ENCODE assay signal across 18 cellular contexts in the genomic region with DNA sequence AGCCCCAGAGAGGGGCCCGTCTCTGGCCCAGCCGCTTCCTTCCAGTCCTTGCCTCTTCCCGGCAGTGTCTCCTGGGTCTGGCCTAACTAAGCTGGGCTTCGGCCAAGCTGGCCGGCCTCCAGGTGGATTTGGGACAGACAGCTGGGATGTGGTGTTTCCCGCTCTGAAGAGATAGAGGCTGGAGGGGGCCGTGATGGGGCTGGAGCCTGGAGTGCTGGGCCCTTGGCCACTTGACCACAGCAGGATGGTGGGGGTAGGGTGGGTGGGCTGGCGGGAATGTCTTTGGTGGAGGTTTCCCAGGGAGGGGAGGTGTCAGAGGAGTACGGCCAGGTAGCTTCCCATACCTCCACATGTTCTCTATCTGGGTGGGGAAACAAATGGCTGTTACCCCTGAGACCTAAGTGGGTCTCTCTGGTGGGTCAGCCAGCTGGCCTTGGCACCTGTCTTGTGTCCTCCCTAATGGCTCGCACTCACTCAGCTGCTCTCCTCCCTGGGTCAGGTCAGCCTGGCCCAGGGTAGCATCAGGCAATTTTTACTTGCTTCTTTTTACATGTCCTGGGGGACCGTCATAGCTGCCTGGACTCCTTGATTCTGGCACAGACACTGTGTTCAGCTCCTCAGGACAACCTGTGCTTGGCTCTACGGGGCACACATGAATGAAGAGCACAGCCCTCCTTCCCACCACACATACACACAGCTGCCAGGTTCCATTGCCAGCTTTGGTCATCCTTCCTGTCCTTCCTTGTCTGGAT. TPM values are rescaled to one million over a fixed set of nuclear protein-coding genes. Genes with fewer than 3 reads are reported as not detected.
DNase-seq lines count a peak whose midpoint lies in the region; ATAC-seq and TF ChIP-seq lines count a peak whose summit lies in the region.
"Had no signal": no experiment of that assay in that cellular context is flagged by ENCODE, and none has a peak within 500 bp of the region (broad histone marks: within the 10 kb centered on the region; RNA-seq: fewer than 3 reads in every experiment).

No MANE protein-coding gene starts in this region.

- H3K36me3 ChIP-seq in uterus, result no peaks in the 10 kb centered on the region
- H3K36me3 ChIP-seq: esophagus squamous epithelium had no signal

- H3K36me3 Mint-ChIP-seq in nephron (ENCODE audit: low read depth) (no peaks in the 10 kb centered on the region), osteocyte (ENCODE audit: unreplicated experiment) (no peaks in the 10 kb centered on the region)
- H3K36me3 Mint-ChIP-seq: CD4-positive, CD25-positive, alpha-beta regulatory T cell; mesothelial cell of epicardium had no signal

- TF ChIP-seq POLR2A in uterus (IDR thresholded peaks at IDR 0.05), result no peak

- DNase-seq in activated effector memory CD4-positive, alpha-beta T cell treated with anti-CD3 and anti-CD28 coated beads, Interleukin-2, amount 50 U/mL, for 16 hours, result peak; percentile 50
- no peak for DNase-seq in activated effector memory CD4-positive, alpha-beta T cell treated with Interleukin-2 at 50 U/mL for 16 hours
- DNase-seq in Right ventricle myocardium inferior (ENCODE audit: missing footprints) (peak; percentile 95), uterus (peak; percentile 79 to 92), NOMO-1 treated with dmso at 0.1 percent for 144 hours (lab: John Stamatoyannopoulos, UW; ENCODE audit: unreplicated experiment) (no peak), HUDEP-2 (lab: John Stamatoyannopoulos, UW; ENCODE audit: unreplicated experiment in 76 of 76) (no peak), osteocyte (ENCODE audit: extremely low spot score, unreplicated experiment) (no peak)
- DNase-seq: 8988T; activated naive CD8-positive, alpha-beta T cell treated with anti-CD3 and anti-CD28 coated beads, Interleukin-2, amount 50 U/mL, for 24 hours; CD4-positive, CD25-positive, alpha-beta regulatory T cell; esophagus squamous epithelium; NCI-H2029; NCI-H526 treated with DMSO at 0.1 percent for 48 hours; RPMI8226; T-helper 2 cell had no signal

- peak overlapping the region in 1 of 2 donors; percentile 47 for H3K27ac ChIP-seq in uterus

- H3K4me3 Mint-ChIP-seq in nephron (peak overlapping the region in 1 of 3 experiments; percentile 34), osteocyte (ENCODE audit: unreplicated experiment) (no peak overlapping the region)
- H3K4me3 Mint-ChIP-seq: activated naive CD8-positive, alpha-beta T cell treated with anti-CD3 and anti-CD28 coated beads, Interleukin-2, amount 50 U/mL, for 24 hours; CD4-positive, CD25-positive, alpha-beta regulatory T cell; mesothelial cell of epicardium had no signal

- no peak for TF ChIP-seq CTCF in nephron (IDR thresholded peaks at IDR 0.05; ENCODE audit: unreplicated experiment in 3 of 3)
- TF ChIP-seq CTCF in uterus (IDR thresholded peaks at IDR 0.05), result no peak
- TF ChIP-seq CTCF in osteocyte (IDR thresholded peaks at IDR 0.05), result no peak

- H3K9me3 ChIP-seq in uterus, result no peaks in the 10 kb centered on the region
- H3K9me3 ChIP-seq: esophagus squamous epithelium had no signal

- no peaks in the 10 kb centered on the region for H3K27me3 ChIP-seq in uterus
- H3K27me3 ChIP-seq: esophagus squamous epithelium had no signal

- H3K4me1 Mint-ChIP-seq in nephron (peaks cover 58% of the 10 kb centered on the region), osteocyte (ENCODE audit: unreplicated experiment) (peaks cover 32% of the 10 kb centered on the region)

- intact Hi-C loops in Right ventricle myocardium inferior (cut with DNase I), result no loop called here
- intact Hi-C loops in uterus (cut with DNase I; ENCODE audit: low total_unique reads), result no loop called here

- ATAC-seq in Right ventricle myocardium inferior, result peak; percentile 82
- ATAC-seq: activated naive CD8-positive, alpha-beta T cell treated with anti-CD3 and anti-CD28 coated beads, Interleukin-2, amount 50 U/mL, for 24 hours; GM12878 had no signal

- H3K9me3 Mint-ChIP-seq in nephron (no peaks in the 10 kb centered on the region), osteocyte (ENCODE audit: unreplicated experiment) (no peaks in the 10 kb centered on the region)
- H3K9me3 Mint-ChIP-seq: activated naive CD8-positive, alpha-beta T cell treated with anti-CD3 and anti-CD28 coated beads, Interleukin-2, amount 50 U/mL, for 24 hours; CD4-positive, CD25-positive, alpha-beta regulatory T cell; mesothelial cell of epicardium had no signal

- H3K27ac Mint-ChIP-seq in nephron, result peak overlapping the region in 2 of 3 experiments; percentile 77 to 84
- no peak overlapping the region for H3K27ac Mint-ChIP-seq in osteocyte (ENCODE audit: unreplicated experiment)
- H3K27ac Mint-ChIP-seq: activated naive CD8-positive, alpha-beta T cell treated with anti-CD3 and anti-CD28 coated beads, Interleukin-2, amount 50 U/mL, for 24 hours; CD4-positive, CD25-positive, alpha-beta regulatory T cell; mesothelial cell of epicardium had no signal

- peaks cover 0 to 4% of the 10 kb centered on the region in 2 donors for H3K4me1 ChIP-seq in uterus

- H3K27me3 Mint-ChIP-seq in nephron (ENCODE audit: low read depth), result peaks cover 4% of the 10 kb centered on the region
- H3K27me3 Mint-ChIP-seq in osteocyte (ENCODE audit: unreplicated experiment), result peaks cover 18% of the 10 kb centered on the region
- H3K27me3 Mint-ChIP-seq: activated naive CD8-positive, alpha-beta T cell treated with anti-CD3 and anti-CD28 coated beads, Interleukin-2, amount 50 U/mL, for 24 hours had no signal

- no peak overlapping the region for H3K4me3 ChIP-seq in uterus
- H3K4me3 ChIP-seq: esophagus squamous epithelium, GM12878 had no signal

RNA-seq across cellular contexts. Expression of a gene that starts 19.8 kb away (rescaled TPM):
- total RNA-seq in Right ventricle myocardium inferior, result 6.5 TPM
- total RNA-seq in uterus, result 10 to 100 TPM in 2 of 4 donors, 1 to 10 TPM in 2; 2.7 to 32.4 (median 15.4) TPM
- 3.5 and 3.9 TPM in 2 replicates for total RNA-seq in osteocyte
- total RNA-seq: CD4-positive, CD25-positive, alpha-beta regulatory T cell had no signal

RNA-seq across cellular contexts. Expression of a gene that starts 27.5 kb away (rescaled TPM):
- total RNA-seq in Right ventricle myocardium inferior, result 34.0 TPM
- 10 to 100 TPM; 27.3 to 41.9 (median 35.5) TPM for total RNA-seq in uterus
- total RNA-seq in osteocyte, result 44.4 and 46.7 TPM in 2 replicates

RNA-seq across cellular contexts. Expression of a gene that starts 52.2 kb away (rescaled TPM):
- total RNA-seq in Right ventricle myocardium inferior, result 19.1 TPM
- 10 to 100 TPM in 1 of 4 donors, 1 to 10 TPM in 1, under 1 TPM in 1, not detected in 1; 0.26 to 11.1 (median 3.0) TPM for total RNA-seq in uterus
- 0.65 and 0.97 TPM in 2 replicates for total RNA-seq in osteocyte

Comparison
In these comparisons a context has a peak if more than half of its experiments do, and no peak if none do; other contexts are left out.
1. DNase-seq: peak in activated effector memory CD4-positive, alpha-beta T cell treated with anti-CD3 and anti-CD28 coated beads, Interleukin-2, amount 50 U/mL, for 16 hours (single experiment), Right ventricle myocardium inferior (single experiment) and uterus (2 of 2); none in activated effector memory CD4-positive, alpha-beta T cell treated with Interleukin-2 at 50 U/mL for 16 hours (single experiment), NOMO-1 treated with dmso at 0.1 percent for 144 hours (single experiment), HUDEP-2 (0 of 76) and osteocyte (single experiment).